In the genomic region with DNA sequence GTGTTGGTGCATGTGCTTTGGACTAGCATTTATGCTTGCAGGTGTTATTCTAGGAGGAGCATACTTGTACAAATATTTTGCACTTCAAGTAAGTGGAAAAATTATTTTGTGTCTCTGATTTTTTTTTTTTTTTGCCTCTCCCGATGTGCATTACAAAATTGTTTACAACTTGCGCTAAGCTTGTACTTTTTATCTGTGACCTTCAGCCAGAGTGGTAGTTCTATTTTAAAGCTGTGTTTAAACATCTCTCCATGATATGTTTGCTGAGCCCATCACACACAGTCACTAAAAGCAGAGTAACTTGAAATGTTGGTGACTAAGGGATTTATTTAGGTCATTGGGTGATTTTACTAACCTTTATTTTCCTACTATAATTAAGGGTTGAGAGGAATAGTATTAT, we compare ENCODE assay signal across 26 cellular contexts. TPM values are rescaled to one million over a fixed set of nuclear protein-coding genes. Genes with fewer than 3 reads are reported as not detected.
DNase-seq lines count a peak whose midpoint lies in the region; ATAC-seq, FAIRE-seq and TF ChIP-seq lines count a peak whose summit lies in the region.
"Had no signal": no experiment of that assay in that cellular context is flagged by ENCODE, and none has a peak within 500 bp of the region (broad histone marks: within the 10 kb centered on the region; RNA-seq: fewer than 3 reads in every experiment).

No MANE protein-coding gene starts in this region.

- H3K14ac ChIP-seq in H9 (ENCODE audit: insufficient read depth, low read length) = no peak overlapping the region

- no peak overlapping the region for H3T11ph ChIP-seq in H9 (ENCODE audit: low read length)

- no peak overlapping the region for H3K56ac ChIP-seq in H9 (ENCODE audit: insufficient read length, low read depth, low read length)

- H3K4me2 ChIP-seq in H9 (ENCODE audit: insufficient read depth, insufficient read length, low read length) = no peak overlapping the region

- FAIRE-seq in islet of Langerhans (lab: Jason Lieb, UNC) = peak; percentile 99
- FAIRE-seq: TTC549 had no signal

- TF ChIP-seq POLR2A in heart left ventricle (IDR thresholded peaks at IDR 0.05) = no peak

- H4K20me1 ChIP-seq in H9 (ENCODE audit: control insufficient read depth, insufficient read depth, insufficient read length) = no peaks in the 10 kb centered on the region

- H3K4me1 Mint-ChIP-seq in H9 = 0 out of 4 replicates have a peak, but pooled peaks cover 0 to 3% of the 10 kb centered on the region in 2 experiments

- no peak overlapping the region for H2BK12ac ChIP-seq in H9 (ENCODE audit: insufficient read length, low read depth, low read length)

- H3K4ac ChIP-seq in H9 (ENCODE audit: low read depth, low read length) = no peak overlapping the region

- TF ChIP-seq CTCF in heart left ventricle (IDR thresholded peaks at IDR 0.05) (no peak), H9 (conservative IDR thresholded peaks at IDR 0.05) (no peak), omental fat pad (IDR thresholded peaks at IDR 0.05) (no peak)

- H2BK15ac ChIP-seq in H9 (ENCODE audit: low read depth, low read length) = no peak overlapping the region

- H3K9me3 ChIP-seq in heart left ventricle = no peaks in the 10 kb centered on the region
- H3K9me3 ChIP-seq in right cardiac atrium (ENCODE audit: control insufficient read depth, low read length) = no peaks in the 10 kb centered on the region
- H3K9me3 ChIP-seq in subcutaneous abdominal adipose tissue (ENCODE audit: control insufficient read depth in 5 of 5, low read length in 5 of 5) = no peaks in the 10 kb centered on the region
- no peaks in the 10 kb centered on the region for H3K9me3 ChIP-seq in H9 (ENCODE audit: control insufficient read depth, low read depth, low read length)
- H3K9me3 ChIP-seq: breast epithelium, Peyer's patch, SJSA1, tibial artery had no signal

- no peaks in the 10 kb centered on the region for H3K23me2 ChIP-seq in H9 (ENCODE audit: insufficient read length, low read depth, low read length, poor library complexity, severe bottlenecking)

- intact Hi-C loops in heart left ventricle (cut with DNase I) (loop anchor here in 1 of 10 donors (2.0 kb wide), 1 partner anchor 15 kb away; no protein-coding TSS in a partner anchor), right cardiac atrium (cut with DNase I) (no loop called here)

- H3K27me3 ChIP-seq in heart left ventricle (no peaks in the 10 kb centered on the region), right cardiac atrium (ENCODE audit: control insufficient read depth, insufficient read depth) (no peaks in the 10 kb centered on the region), subcutaneous abdominal adipose tissue (ENCODE audit: control insufficient read depth in 5 of 5, insufficient read depth in 4 of 5, low read length in 5 of 5) (no peaks in the 10 kb centered on the region), H9 (ENCODE audit: insufficient read depth, low read length) (no peaks in the 10 kb centered on the region)
- H3K27me3 ChIP-seq: breast epithelium, Peyer's patch, SJSA1, tibial artery had no signal

- H3K18ac ChIP-seq in H9 (ENCODE audit: insufficient read length, low read depth, low read length) = no peak overlapping the region

- H3K27ac ChIP-seq in heart left ventricle (peak overlapping the region; percentile 7 to 69 (median 45)), right cardiac atrium (ENCODE audit: low read length) (no peak overlapping the region), subcutaneous abdominal adipose tissue (ENCODE audit: low read depth, low read length) (peak overlapping the region; percentile 6), H9 (ENCODE audit: insufficient read length, low read depth, low read length) (no peak overlapping the region)
- H3K27ac ChIP-seq: breast epithelium, Peyer's patch, SJSA1, tibial artery had no signal

- H2BK20ac ChIP-seq in H9 (ENCODE audit: low read depth, low read length, poor library complexity, severe bottlenecking) = no peak overlapping the region

- H3K4me3 ChIP-seq in heart left ventricle (no peak overlapping the region), right cardiac atrium (ENCODE audit: low read length) (no peak overlapping the region), subcutaneous abdominal adipose tissue (ENCODE audit: low read depth in 1 of 5, low read length in 5 of 5) (no peak overlapping the region)
- H3K4me3 ChIP-seq: breast epithelium, Peyer's patch, SJSA1, tibial artery had no signal

- no peak overlapping the region for H4K8ac ChIP-seq in H9 (replicated peaks; ENCODE audit: insufficient read length, low read depth, low read length)

- WGBS in heart left ventricle, 4 donors = 41 to 55% (median 48%) methylated on average over 2 of the region's 2 CpGs
- 65% methylated on average over 2 of the region's 2 CpGs for whole genome bisulfite sequencing in right cardiac atrium
- no CpG with 5 or more reads among the region's 2 CpGs for WGBS in H9 (ENCODE audit: extremely low coverage, insufficient read length, low lambda C conversion rate)

- H3K27me3 Mint-ChIP-seq in H9 (ENCODE audit: low read depth) = no peaks in the 10 kb centered on the region
- H3K27me3 Mint-ChIP-seq: progenitor cell of endocrine pancreas had no signal

- no peak overlapping the region for H3K4me3 Mint-ChIP-seq in H9

- H4K91ac ChIP-seq in H9 (ENCODE audit: insufficient read length, low read depth, low read length) = no peak overlapping the region

- H3K4me1 ChIP-seq in heart left ventricle (peaks cover 6 to 77% (median 52%) of the 10 kb centered on the region in 12 donors), right cardiac atrium (ENCODE audit: control insufficient read depth, insufficient read depth, low read length) (peaks cover 3% of the 10 kb centered on the region), subcutaneous abdominal adipose tissue (ENCODE audit: control insufficient read depth in 5 of 5, insufficient read depth in 5 of 5, low read length in 5 of 5) (peaks cover 0 to 38% (median 24%) of the 10 kb centered on the region in 5 donors), H9 (ENCODE audit: insufficient read depth, low read length) (no peaks in the 10 kb centered on the region)
- H3K4me1 ChIP-seq: breast epithelium, SJSA1 had no signal

- H3K9me3 Mint-ChIP-seq in H9 = no peaks in the 10 kb centered on the region

- no peak overlapping the region for H3K9ac ChIP-seq in subcutaneous abdominal adipose tissue (ENCODE audit: low read length in 5 of 5)
- no peak overlapping the region for H3K9ac ChIP-seq in H9 (ENCODE audit: extremely low read depth, insufficient read length, low read length)

- H3K27ac Mint-ChIP-seq in H9 = no peak overlapping the region
- H3K27ac Mint-ChIP-seq: progenitor cell of endocrine pancreas had no signal

- no peak overlapping the region for H3K23ac ChIP-seq in H9 (ENCODE audit: insufficient read length, low read depth, low read length)

- no peaks in the 10 kb centered on the region; the same call in 1 of the 2 replicates for H3K79me2 ChIP-seq in H9 (ENCODE audit: insufficient read depth, low read length)

- peaks cover 8 to 47% (median 38%) of the 10 kb centered on the region in 3 experiments; a peak in 6 of 7 replicates for H3K36me3 Mint-ChIP-seq in H9 (ENCODE audit: insufficient read depth in 1 of 3, low read depth in 3 of 3)

- H2AK5ac ChIP-seq in H9 (ENCODE audit: insufficient read length, low read length) = no peak overlapping the region

- ATAC-seq in heart left ventricle (peak in 3 of 4 donors; percentile 65 to 78 (median 68)), right cardiac atrium (no peak), omental fat pad (ENCODE audit: low FRiP score) (no peak)

- no peak overlapping the region for H2AFZ ChIP-seq in H9 (ENCODE audit: low read length)

- H2BK120ac ChIP-seq in H9 (ENCODE audit: low read depth, low read length, poor library complexity, severe bottlenecking) = no peak overlapping the region

- no peak overlapping the region for H4K5ac ChIP-seq in H9 (ENCODE audit: insufficient read length, low read depth, low read length)

- peaks cover 0 to 62% (median 53%) of the 10 kb centered on the region in 9 donors for H3K36me3 ChIP-seq in heart left ventricle
- peaks cover 39 to 51% (median 44%) of the 10 kb centered on the region in 5 donors for H3K36me3 ChIP-seq in subcutaneous abdominal adipose tissue (ENCODE audit: control insufficient read depth in 5 of 5, insufficient read depth in 5 of 5, low read length in 5 of 5)

- no peak for DNase-seq in heart left ventricle
- no peak for DNase-seq in right cardiac atrium
- DNase-seq in NCI-H748 (lab: John Stamatoyannopoulos, UW; ENCODE audit: unreplicated experiment) = peak; percentile 51
- DNase-seq in H9 = no peak
- DNase-seq in omental fat pad (ENCODE audit: low spot score) = no peak
- DNase-seq: activated CD4-positive, alpha-beta T cell treated with anti-CD3 and anti-CD28 coated beads for 1 hour; activated effector memory CD4-positive, alpha-beta T cell treated with Interleukin-2 at 50 U/mL for 16 hours; COR-L47; cortex of kidney; DND-41; GOT3; midbrain; NCI-H1105; NCI-H2107; NCI-H446 treated with DMSO at 0.1 percent for 48 hours; Peyer's patch; stimulated activated CD4-positive, alpha-beta T cell treated with anti-CD3 and anti-CD28 coated beads, Interleukin-2, amount 100 ng/mL, for 24 hours; stimulated activated naive CD4-positive, alpha-beta T cell; T-helper 1 cell; tibial artery had no signal

- H2BK5ac ChIP-seq in H9 (ENCODE audit: insufficient read length, low read length) = no peak overlapping the region

- peaks cover 3% of the 10 kb centered on the region for H3K79me1 ChIP-seq in H9 (ENCODE audit: insufficient read depth, low read depth, low read length, poor library complexity, severe bottlenecking)

RNA-seq across cellular contexts. Expression of gene ITM2B, which starts 20.8 kb away (rescaled TPM):
- total RNA-seq in heart left ventricle = 100 to 1,000 TPM; 402 to 772 (median 504) TPM
- 100 to 1,000 TPM; 255 to 338 TPM for polyA plus RNA-seq in heart left ventricle
- 100 to 1,000 TPM; 585 to 643 (median 613) TPM for total RNA-seq in right cardiac atrium
- polyA plus RNA-seq in right cardiac atrium = 633 TPM
- 175 and 177 TPM in 2 replicates for total RNA-seq in H9 (2021)
- total RNA-seq in omental fat pad = 100 to 1,000 TPM; 455 to 728 (median 534) TPM

RNA-seq across cellular contexts. Expression of gene RB1, which starts 49.7 kb away (rescaled TPM):
- total RNA-seq in heart left ventricle = 10 to 100 TPM; 22.4 to 52.1 (median 28.4) TPM
- 10 to 100 TPM in 1 of 2 donors, 1 to 10 TPM in 1; 8.5 to 21.4 TPM for polyA plus RNA-seq in heart left ventricle
- total RNA-seq in right cardiac atrium = 10 to 100 TPM; 21.8 to 29.0 (median 27.3) TPM
- polyA plus RNA-seq in right cardiac atrium = 12.3 TPM
- 19.6 and 20.5 TPM in 2 replicates for total RNA-seq in H9 (2021)
- total RNA-seq in omental fat pad = 10 to 100 TPM; 26.5 to 42.6 (median 37.5) TPM

Comparison
In these comparisons a context has a peak if more than half of its experiments do, and no peak if none do; other contexts are left out.
1. ATAC-seq: peak in heart left ventricle (3 of 4); none in right cardiac atrium (0 of 2) and omental fat pad (single experiment).
2. H3K27ac ChIP-seq: peak in heart left ventricle (12 of 12) and subcutaneous abdominal adipose tissue (single experiment); none in right cardiac atrium (single experiment) and H9 (single experiment).